Comparison of ENCODE assay signal across 1 cellular context in the genomic region with DNA sequence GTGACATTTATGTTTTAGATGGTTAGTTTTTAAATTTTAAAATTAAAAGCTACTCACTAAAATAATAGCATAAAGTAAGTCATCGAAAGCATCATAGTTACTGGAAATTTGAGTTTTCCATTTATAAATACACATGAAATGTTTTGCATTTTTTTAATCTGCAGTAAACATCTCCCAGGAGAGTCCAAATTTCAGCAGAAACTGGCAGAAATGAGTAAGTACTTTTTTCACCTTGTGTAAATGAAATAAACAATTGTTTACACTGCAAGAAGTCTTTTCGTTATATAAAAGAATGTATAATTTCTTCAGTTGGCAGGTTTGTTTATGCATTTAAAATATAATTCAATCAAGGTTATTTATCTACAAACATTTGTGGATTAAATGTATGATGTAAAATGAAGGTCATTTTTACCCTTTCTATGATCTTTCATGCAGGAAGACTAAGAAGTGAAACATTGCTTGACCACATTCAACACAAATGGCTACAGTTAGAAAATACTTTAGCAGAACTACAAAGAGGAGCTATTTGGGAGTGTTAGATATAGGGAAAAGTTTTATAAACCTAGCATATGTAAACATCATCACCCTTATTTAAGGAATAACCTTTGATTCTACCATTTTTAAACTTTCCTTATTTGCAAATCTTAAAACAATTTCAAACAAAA.
TF ChIP-seq lines count a peak whose summit lies in the region.

No MANE protein-coding gene starts in this region.

TF ChIP-seq in SK-N-SH, 30 proteins besides CTCF, POLR2A, EP300 and RAD21 (continued from another document):
- TF ChIP-seq, protein P1, sequence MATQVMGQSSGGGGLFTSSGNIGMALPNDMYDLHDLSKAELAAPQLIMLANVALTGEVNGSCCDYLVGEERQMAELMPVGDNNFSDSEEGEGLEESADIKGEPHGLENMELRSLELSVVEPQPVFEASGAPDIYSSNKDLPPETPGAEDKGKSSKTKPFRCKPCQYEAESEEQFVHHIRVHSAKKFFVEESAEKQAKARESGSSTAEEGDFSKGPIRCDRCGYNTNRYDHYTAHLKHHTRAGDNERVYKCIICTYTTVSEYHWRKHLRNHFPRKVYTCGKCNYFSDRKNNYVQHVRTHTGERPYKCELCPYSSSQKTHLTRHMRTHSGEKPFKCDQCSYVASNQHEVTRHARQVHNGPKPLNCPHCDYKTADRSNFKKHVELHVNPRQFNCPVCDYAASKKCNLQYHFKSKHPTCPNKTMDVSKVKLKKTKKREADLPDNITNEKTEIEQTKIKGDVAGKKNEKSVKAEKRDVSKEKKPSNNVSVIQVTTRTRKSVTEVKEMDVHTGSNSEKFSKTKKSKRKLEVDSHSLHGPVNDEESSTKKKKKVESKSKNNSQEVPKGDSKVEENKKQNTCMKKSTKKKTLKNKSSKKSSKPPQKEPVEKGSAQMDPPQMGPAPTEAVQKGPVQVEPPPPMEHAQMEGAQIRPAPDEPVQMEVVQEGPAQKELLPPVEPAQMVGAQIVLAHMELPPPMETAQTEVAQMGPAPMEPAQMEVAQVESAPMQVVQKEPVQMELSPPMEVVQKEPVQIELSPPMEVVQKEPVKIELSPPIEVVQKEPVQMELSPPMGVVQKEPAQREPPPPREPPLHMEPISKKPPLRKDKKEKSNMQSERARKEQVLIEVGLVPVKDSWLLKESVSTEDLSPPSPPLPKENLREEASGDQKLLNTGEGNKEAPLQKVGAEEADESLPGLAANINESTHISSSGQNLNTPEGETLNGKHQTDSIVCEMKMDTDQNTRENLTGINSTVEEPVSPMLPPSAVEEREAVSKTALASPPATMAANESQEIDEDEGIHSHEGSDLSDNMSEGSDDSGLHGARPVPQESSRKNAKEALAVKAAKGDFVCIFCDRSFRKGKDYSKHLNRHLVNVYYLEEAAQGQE (IDR thresholded peaks at IDR 0.05; ENCODE audit: low read depth, low read length): no peak
- TF ChIP-seq NFIC (IDR thresholded peaks at IDR 0.05; ENCODE audit: borderline replicate concordance): no peak
- TF ChIP-seq TAF1 (IDR thresholded peaks at IDR 0.05; ENCODE audit: borderline replicate concordance, low read depth, low read length): no peak
- no peak for TF ChIP-seq POLR2AphosphoS5 (IDR thresholded peaks at IDR 0.05; ENCODE audit: low read depth, low read length)
- no peak for TF ChIP-seq JUND (IDR thresholded peaks at IDR 0.05)
